ENCODE assay signal across 1 cellular context in genomic region chr2:26244479-26245230, GRCh38.
TF ChIP-seq lines count a peak whose summit lies in the region.

HADHA (minus strand) TSS chr2:26244632; CDS start chr2:26244596, 36 bp downstream.
HADHB (plus strand) TSS chr2:26244939; CDS start chr2:26254255, 9,316 bp downstream.

TF ChIP-seq in HepG2, 621 proteins besides CTCF, POLR2A, EP300 and RAD21 (continued from another document and continues in another):
- TF ChIP-seq REPIN1 (CRISPR knock-in tag; IDR thresholded peaks at IDR 0.05; ENCODE audit: borderline replicate concordance, low read depth) (no peak; the same call in 1 of the 2 replicates), ZNF546 (CRISPR knock-in tag; conservative IDR thresholded peaks at IDR 0.05) (peak; percentile 87), NCOR1 (IDR thresholded peaks at IDR 0.05; ENCODE audit: borderline replicate concordance, low read length) (peak; percentile 94), PBX2 (CRISPR knock-in tag; IDR thresholded peaks at IDR 0.05) (0 out of 2 replicates have a peak, but pooled peaks have one; percentile 8), KLF13 (CRISPR knock-in tag; IDR thresholded peaks at IDR 0.05) (no peak), PHF21A (CRISPR knock-in tag; IDR thresholded peaks at IDR 0.05) (peak; percentile 93), PAXIP1 (CRISPR knock-in tag; conservative IDR thresholded peaks at IDR 0.05) (peak; percentile 85), ZNF780A (CRISPR knock-in tag; IDR thresholded peaks at IDR 0.05) (no peak; the same call in 1 of the 2 replicates), ZNF800 (CRISPR knock-in tag; IDR thresholded peaks at IDR 0.05) (no peak; the same call in 1 of the 2 replicates), ZNF510 (CRISPR knock-in tag; IDR thresholded peaks at IDR 0.05; ENCODE audit: low read depth) (no peak), ESRRA (CRISPR knock-in tag; IDR thresholded peaks at IDR 0.05; ENCODE audit: low read depth) (peak; percentile 97), ZNF747 (CRISPR knock-in tag; IDR thresholded peaks at IDR 0.05; ENCODE audit: borderline replicate concordance) (peak; percentile 37), YEATS2 (CRISPR knock-in tag; IDR thresholded peaks at IDR 0.05; ENCODE audit: borderline replicate concordance) (peak; percentile 96), ZNF768 (CRISPR knock-in tag; IDR thresholded peaks at IDR 0.05) (peak; percentile 50), ZNF350 (CRISPR knock-in tag; IDR thresholded peaks at IDR 0.05; ENCODE audit: borderline replicate concordance, low read depth) (peak; percentile 70; the same call in 1 of the 2 replicates), TBX2 (CRISPR knock-in tag; IDR thresholded peaks at IDR 0.05; ENCODE audit: borderline replicate concordance) (peak; percentile 69), PRDM10 (CRISPR knock-in tag; IDR thresholded peaks at IDR 0.05; ENCODE audit: low read depth) (peak; percentile 53; the same call in 1 of the 2 replicates), HNRNPLL (IDR thresholded peaks at IDR 0.05; ENCODE audit: low read depth, low read length, poor library complexity, severe bottlenecking) (peak; percentile 84), MED13 (CRISPR knock-in tag; IDR thresholded peaks at IDR 0.05) (peak; percentile 16; the same call in 1 of the 2 replicates), ZNF788 (CRISPR knock-in tag; IDR thresholded peaks at IDR 0.05; ENCODE audit: borderline replicate concordance) (peak; percentile 29; the same call in 1 of the 2 replicates), ZNF337 (CRISPR knock-in tag; IDR thresholded peaks at IDR 0.05; ENCODE audit: borderline replicate concordance, low read depth) (peak; percentile 32; the same call in 1 of the 2 replicates), ASH2L (IDR thresholded peaks at IDR 0.05; ENCODE audit: insufficient read length, low read depth, low read length) (peak; percentile 95), MYC (CRISPR knock-in tag; IDR thresholded peaks at IDR 0.05; ENCODE audit: borderline replicate concordance) (peak; percentile 73; the same call in 1 of the 2 replicates), MXI1 (IDR thresholded peaks at IDR 0.05; ENCODE audit: borderline replicate concordance, low read depth, low read length) (peak; percentile 71; the same call in 1 of the 3 replicates), FOSL1 (CRISPR knock-in tag; IDR thresholded peaks at IDR 0.05; ENCODE audit: borderline replicate concordance) (no peak), FOXJ3 (CRISPR knock-in tag; IDR thresholded peaks at IDR 0.05; ENCODE audit: borderline replicate concordance) (peak; percentile 70; the same call in 1 of the 2 replicates), ZFP62 (CRISPR knock-in tag; IDR thresholded peaks at IDR 0.05) (no peak), RFX3 (CRISPR knock-in tag; IDR thresholded peaks at IDR 0.05) (no peak), JUND (CRISPR knock-in tag; IDR thresholded peaks at IDR 0.05) (no peak), HMG20B (CRISPR knock-in tag; conservative IDR thresholded peaks at IDR 0.05) (peak; percentile 61; the same call in 1 of the 2 replicates), NFATC3 (CRISPR knock-in tag; IDR thresholded peaks at IDR 0.05) (no peak), NFYC (CRISPR knock-in tag; IDR thresholded peaks at IDR 0.05) (peak; percentile 22; the same call in 1 of the 2 replicates), AKAP8 (CRISPR knock-in tag; IDR thresholded peaks at IDR 0.05) (0 out of 2 replicates have a peak, but pooled peaks have one; percentile 39), ZC3H4 (CRISPR knock-in tag; IDR thresholded peaks at IDR 0.05; ENCODE audit: borderline replicate concordance) (no peak; the same call in 1 of the 2 replicates), CBFB (CRISPR knock-in tag; IDR thresholded peaks at IDR 0.05) (peak; percentile 86), ZNF44 (CRISPR knock-in tag; IDR thresholded peaks at IDR 0.05) (no peak), CEBPZ (IDR thresholded peaks at IDR 0.05; ENCODE audit: low read length) (no peak), SMARCE1 (IDR thresholded peaks at IDR 0.05; ENCODE audit: borderline replicate concordance) (no peak), ZNF598 (CRISPR knock-in tag; IDR thresholded peaks at IDR 0.05; ENCODE audit: borderline replicate concordance) (0 out of 2 replicates have a peak, but pooled peaks have one; percentile 67), TRIM24 (CRISPR knock-in tag; IDR thresholded peaks at IDR 0.05) (no peak), ZNF292 (CRISPR knock-in tag; IDR thresholded peaks at IDR 0.05; ENCODE audit: borderline replicate concordance, low read depth) (peak; percentile 60), TBX3 (IDR thresholded peaks at IDR 0.05; ENCODE audit: borderline replicate concordance) (no peak), ZNF446 (CRISPR knock-in tag; IDR thresholded peaks at IDR 0.05) (0 out of 2 replicates have a peak, but pooled peaks have one; percentile 18), STAT6 (CRISPR knock-in tag; IDR thresholded peaks at IDR 0.05; ENCODE audit: borderline replicate concordance) (peak; percentile 37; the same call in 1 of the 2 replicates), MLX (CRISPR knock-in tag; IDR thresholded peaks at IDR 0.05) (no peak; the same call in 1 of the 2 replicates)
